In the genomic region with DNA sequence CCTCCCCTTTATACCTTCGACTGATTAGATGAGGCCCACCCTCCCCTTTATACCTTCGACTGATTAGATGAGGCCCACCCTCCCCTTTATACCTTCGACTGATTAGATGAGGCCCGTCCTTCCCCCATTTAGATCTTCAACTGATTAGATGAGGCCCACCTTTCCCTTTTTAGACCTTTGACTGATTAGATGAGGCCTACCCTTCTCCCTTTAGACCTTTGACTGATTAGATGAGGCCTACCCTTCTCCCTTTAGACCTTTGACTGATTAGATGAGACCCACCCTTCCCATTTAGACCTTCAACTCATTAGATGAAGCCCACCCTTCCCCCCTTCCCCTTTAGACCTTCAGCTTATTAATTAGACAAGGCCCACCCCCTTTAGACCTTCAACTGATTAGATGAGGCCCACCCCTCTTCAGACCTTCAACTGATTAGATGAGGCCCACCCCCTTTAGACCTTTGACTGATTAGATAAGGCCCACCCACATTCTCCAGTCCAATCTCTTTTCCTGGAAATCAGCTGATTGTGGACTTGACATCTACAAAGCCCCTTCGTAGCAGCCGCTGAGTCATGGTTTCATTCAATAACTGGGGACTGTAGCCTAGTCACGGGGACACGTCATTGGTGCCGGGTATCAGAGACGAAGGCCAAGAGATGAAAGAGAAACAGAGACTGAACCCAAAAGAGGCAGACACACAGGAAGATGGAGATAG, we compare ENCODE assay signal across 16 cellular contexts. TPM values are rescaled to one million over a fixed set of nuclear protein-coding genes. Genes with fewer than 3 reads are reported as not detected.
DNase-seq lines count a peak whose midpoint lies in the region; ATAC-seq, FAIRE-seq and TF ChIP-seq lines count a peak whose summit lies in the region.
"Had no signal": no experiment of that assay in that cellular context is flagged by ENCODE, and none has a peak within 500 bp of the region (broad histone marks: within the 10 kb centered on the region; RNA-seq: fewer than 3 reads in every experiment).

No MANE protein-coding gene starts in this region.

- H3K36me3 ChIP-seq in IMR-90 (ENCODE audit: control insufficient read depth, insufficient read depth, low read length) (no peaks in the 10 kb centered on the region), H1 (ENCODE audit: control insufficient read depth in 2 of 4, insufficient read depth in 4 of 4, low read length in 3 of 4) (peaks cover 0 to 3% (median 0%) of the 10 kb centered on the region in 4 experiments; a peak in 1 of 8 replicates)

- H3K4me3 Mint-ChIP-seq in activated naive CD8-positive, alpha-beta T cell treated with anti-CD3 and anti-CD28 coated beads, Interleukin-2, amount 50 U/mL, for 24 hours, result no peak overlapping the region
- H3K4me3 Mint-ChIP-seq in activated naive CD8-positive, alpha-beta T cell treated with anti-CD3 and anti-CD28 coated beads for 36 hours, result no peak overlapping the region
- H3K4me3 Mint-ChIP-seq in stimulated activated naive B cell treated with anti-CD40 and anti-IgM and Interleukin-4, amounts not matched to agents 10 μg/mL and 1 μg/mL and 100 μg/mL, for 72 hours, result no peak overlapping the region

- no peak for DNase-seq in activated naive CD8-positive, alpha-beta T cell treated with anti-CD3 and anti-CD28 coated beads, Interleukin-2, amount 50 U/mL, for 24 hours
- no peak for DNase-seq in activated naive CD8-positive, alpha-beta T cell treated with anti-CD3 and anti-CD28 coated beads for 36 hours
- DNase-seq in IMR-90 (no peak), H1 (ENCODE audit: low read depth in 1 of 2, low spot score in 2 of 2) (no peak), GM12891 (ENCODE audit: insufficient read length, low spot score) (no peak), left ventricle myocardium superior (no peak)
- DNase-seq in stimulated activated naive B cell treated with anti-CD40 and anti-IgM and Interleukin-4, amounts not matched to agents 10 μg/mL and 1 μg/mL and 100 μg/mL, for 72 hours, result no peak
- DNase-seq: COR-L47, DMS153, NCI-H1092 treated with DMSO at 0.1 percent for 48 hours, NCI-H1694, NCI-H226, NCI-H524 treated with DMSO at 0.1 percent for 48 hours had no signal

- no peak overlapping the region for H3K14ac ChIP-seq in IMR-90 (replicated peaks; ENCODE audit: low read depth, low read length)
- H3K14ac ChIP-seq in H1 (ENCODE audit: insufficient read length), result no peak overlapping the region

- H2BK15ac ChIP-seq in IMR-90 (ENCODE audit: low read depth, low read length) (no peak overlapping the region), H1 (ENCODE audit: low read length) (no peak overlapping the region)

- peaks cover 12% of the 10 kb centered on the region for H3K9me3 ChIP-seq in IMR-90 (ENCODE audit: control insufficient read depth, insufficient read depth, low read length)
- peaks cover 4 to 7% of the 10 kb centered on the region in 2 experiments; a peak in 2 of 4 replicates for H3K9me3 ChIP-seq in H1 (ENCODE audit: insufficient read depth in 2 of 2, low read depth in 1 of 2, low read length in 1 of 2)

- H3K4ac ChIP-seq in IMR-90 (ENCODE audit: low read depth, low read length) (no peak overlapping the region), H1 (replicated peaks; ENCODE audit: insufficient read length, low read depth, low read length) (no peak overlapping the region)

- H3K23me2 ChIP-seq in H1 (ENCODE audit: low read depth, low read length), result no peaks in the 10 kb centered on the region

- no peaks in the 10 kb centered on the region for H3K9me3 Mint-ChIP-seq in activated naive CD8-positive, alpha-beta T cell treated with anti-CD3 and anti-CD28 coated beads, Interleukin-2, amount 50 U/mL, for 24 hours
- peaks cover 9% of the 10 kb centered on the region for H3K9me3 Mint-ChIP-seq in activated naive CD8-positive, alpha-beta T cell treated with anti-CD3 and anti-CD28 coated beads for 36 hours
- H3K9me3 Mint-ChIP-seq in stimulated activated naive B cell treated with anti-CD40 and anti-IgM and Interleukin-4, amounts not matched to agents 10 μg/mL and 1 μg/mL and 100 μg/mL, for 72 hours, result peaks cover 5 to 12% of the 10 kb centered on the region in 2 donors

- dilution Hi-C loops in IMR-90 (cut with HindIII; ENCODE audit: low sequenced_read_pairs, unreplicated experiment), result no loop called here

- H4K5ac ChIP-seq in IMR-90 (ENCODE audit: low read depth, low read length) (no peak overlapping the region), H1 (ENCODE audit: insufficient read length, low read depth, low read length) (no peak overlapping the region)

- H3K9ac ChIP-seq in IMR-90 (ENCODE audit: low read depth, low read length) (no peak overlapping the region), H1 (replicated peaks in 1 of 4; ENCODE audit: extremely low read depth in 1 of 4, low read depth in 3 of 4, low read length in 3 of 4) (no peak overlapping the region)

- no peaks in the 10 kb centered on the region for H3K27me3 Mint-ChIP-seq in activated naive CD8-positive, alpha-beta T cell treated with anti-CD3 and anti-CD28 coated beads, Interleukin-2, amount 50 U/mL, for 24 hours
- no peaks in the 10 kb centered on the region for H3K27me3 Mint-ChIP-seq in activated naive CD8-positive, alpha-beta T cell treated with anti-CD3 and anti-CD28 coated beads for 36 hours
- H3K27me3 Mint-ChIP-seq in stimulated activated naive B cell treated with anti-CD40 and anti-IgM and Interleukin-4, amounts not matched to agents 10 μg/mL and 1 μg/mL and 100 μg/mL, for 72 hours, result peaks cover 0 to 8% of the 10 kb centered on the region in 2 donors

- H3K4me3 ChIP-seq in IMR-90 (ENCODE audit: insufficient read depth, low read depth, low read length), result no peak overlapping the region
- H3K4me3 ChIP-seq in H1 (ENCODE audit: extremely low read depth in 1 of 4, insufficient read depth in 2 of 4, low read depth in 3 of 4, low read length in 4 of 4), result no peak overlapping the region

- intact Hi-C loops in IMR-90 (cut with micrococcal nuclease) (no loop called here), left ventricle myocardium superior (cut with micrococcal nuclease) (no loop called here)

- H2BK20ac ChIP-seq in IMR-90 (ENCODE audit: low read depth, low read length), result no peak overlapping the region
- H2BK20ac ChIP-seq in H1 (ENCODE audit: low read length), result no peak overlapping the region

- CTCF ChIA-PET in IMR-90 (lab: Yijun Ruan, JAX) (no interaction called here), H1 (lab: Charles Lee; ENCODE audit: partially characterized antibody) (no interaction called here)

- H4K20me1 ChIP-seq in IMR-90 (ENCODE audit: insufficient read depth, low read length), result no peaks in the 10 kb centered on the region
- H4K20me1 ChIP-seq in H1 (replicated peaks in 1 of 2; ENCODE audit: control insufficient read depth in 1 of 2, insufficient read depth in 2 of 2, low read length in 2 of 2), result no peaks in the 10 kb centered on the region

- TF ChIP-seq EP300 in H1 (IDR thresholded peaks at IDR 0.05; ENCODE audit: borderline replicate concordance in 1 of 2, low read depth in 2 of 2, low read length in 2 of 2), result no peak

- no peaks in the 10 kb centered on the region for H3K79me2 ChIP-seq in H1 (ENCODE audit: control insufficient read depth in 1 of 2, insufficient read depth in 2 of 2, low read length in 2 of 2)

- no peak overlapping the region for H3K18ac ChIP-seq in IMR-90 (ENCODE audit: low read depth, low read length)
- no peak overlapping the region for H3K18ac ChIP-seq in H1 (ENCODE audit: extremely low read depth, low read length)

- no peak overlapping the region for H4K8ac ChIP-seq in IMR-90 (ENCODE audit: low read depth in 2 of 2, low read length in 2 of 2)
- no peak overlapping the region for H4K8ac ChIP-seq in H1 (ENCODE audit: extremely low read depth, insufficient read depth, low read length)

- no peak overlapping the region for H4K91ac ChIP-seq in IMR-90 (ENCODE audit: insufficient read depth, low read depth, low read length)
- no peak overlapping the region for H4K91ac ChIP-seq in H1 (replicated peaks; ENCODE audit: insufficient read length, low read length)

- H3K27ac Mint-ChIP-seq in activated naive CD8-positive, alpha-beta T cell treated with anti-CD3 and anti-CD28 coated beads, Interleukin-2, amount 50 U/mL, for 24 hours, result peak overlapping the region; percentile 60
- H3K27ac Mint-ChIP-seq in activated naive CD8-positive, alpha-beta T cell treated with anti-CD3 and anti-CD28 coated beads for 36 hours, result no peak overlapping the region
- peak overlapping the region; percentile 60 for H3K27ac Mint-ChIP-seq in stimulated activated naive B cell treated with anti-CD40 and anti-IgM and Interleukin-4, amounts not matched to agents 10 μg/mL and 1 μg/mL and 100 μg/mL, for 72 hours

- no peak for TF ChIP-seq CTCF in IMR-90 (conservative IDR thresholded peaks at IDR 0.05; ENCODE audit: low read depth, low read length)
- TF ChIP-seq CTCF in H1 (IDR thresholded peaks at IDR 0.05; ENCODE audit: control extremely low read depth in 1 of 3, insufficient read depth in 1 of 3, low read depth in 1 of 3, low read length in 3 of 3), result no peak

- no peak overlapping the region for H3K4me2 ChIP-seq in IMR-90 (ENCODE audit: low read depth, low read length)
- H3K4me2 ChIP-seq in H1 (ENCODE audit: insufficient read depth in 1 of 2, low read depth in 2 of 2, low read length in 2 of 2), result no peak overlapping the region

- ATAC-seq in activated naive CD8-positive, alpha-beta T cell treated with anti-CD3 and anti-CD28 coated beads, Interleukin-2, amount 50 U/mL, for 24 hours, result peak; percentile 57
- ATAC-seq in IMR-90 (ENCODE audit: low read depth), result no peak
- no peak for ATAC-seq in stimulated activated naive B cell treated with anti-CD40 and anti-IgM and Interleukin-4, amounts not matched to agents 10 μg/mL and 1 μg/mL and 100 μg/mL, for 72 hours (replicated peaks)
- ATAC-seq in left ventricle myocardium superior, result no peak

- in situ Hi-C loops in IMR-90 (cut with MboI; ENCODE audit: low sequenced_read_pairs), result no loop called here

- H2AK5ac ChIP-seq in IMR-90 (ENCODE audit: low read depth, low read length) (no peak overlapping the region), H1 (ENCODE audit: low read depth, low read length) (no peak overlapping the region)

- no peaks in the 10 kb centered on the region for H3K4me1 ChIP-seq in IMR-90 (ENCODE audit: control insufficient read depth, insufficient read depth, low read length)
- H3K4me1 ChIP-seq in H1 (replicated peaks in 1 of 4; ENCODE audit: control insufficient read depth in 3 of 4, insufficient read depth in 4 of 4, low read length in 3 of 4), result no peaks in the 10 kb centered on the region

- H3K27me3 ChIP-seq in IMR-90 (ENCODE audit: control insufficient read depth, insufficient read depth, low read length), result no peaks in the 10 kb centered on the region
- H3K27me3 ChIP-seq in H1 (replicated peaks in 1 of 4; ENCODE audit: control insufficient read depth in 3 of 4, extremely low read depth in 1 of 4, insufficient read depth in 3 of 4, low read length in 3 of 4), result no peaks in the 10 kb centered on the region

- peak overlapping the region; percentile 50 for H2AK9ac ChIP-seq in IMR-90 (replicated peaks; ENCODE audit: low read depth, low read length, poor library complexity)

- 88% methylated on average over 6 of the region's 10 CpGs; no CpG with 5 or more reads in 1 of the 2 experiments for WGBS in IMR-90 (ENCODE audit: extremely low coverage in 2 of 2, insufficient read length in 1 of 2), 2 experiments
- WGBS in H1 (ENCODE audit: extremely low coverage in 1 of 2, insufficient coverage in 1 of 2, insufficient read length in 1 of 2, insufficient replicate concordance in 2 of 2, low coverage in 1 of 2, low lambda C conversion rate in 2 of 2, missing lambda C conversion rate in 1 of 2), 2 experiments, result 87% methylated on average over 10 of the region's 10 CpGs; no CpG with 5 or more reads in 1 of the 2 experiments

- H3K36me3 Mint-ChIP-seq in activated naive CD8-positive, alpha-beta T cell treated with anti-CD3 and anti-CD28 coated beads, Interleukin-2, amount 50 U/mL, for 24 hours (ENCODE audit: low read depth), result no peaks in the 10 kb centered on the region
- no peaks in the 10 kb centered on the region for H3K36me3 Mint-ChIP-seq in activated naive CD8-positive, alpha-beta T cell treated with anti-CD3 and anti-CD28 coated beads for 36 hours
- peaks cover 5 to 8% of the 10 kb centered on the region in 2 donors for H3K36me3 Mint-ChIP-seq in stimulated activated naive B cell treated with anti-CD40 and anti-IgM and Interleukin-4, amounts not matched to agents 10 μg/mL and 1 μg/mL and 100 μg/mL, for 72 hours

- H2BK5ac ChIP-seq in IMR-90 (ENCODE audit: low read depth, low read length, poor library complexity, severe bottlenecking) (no peak overlapping the region), H1 (ENCODE audit: low read depth, low read length) (no peak overlapping the region)

- no peak overlapping the region for H3K23ac ChIP-seq in IMR-90 (ENCODE audit: low read depth, low read length)
- no peak overlapping the region for H3K23ac ChIP-seq in H1 (ENCODE audit: insufficient read length)

- FAIRE-seq in H1 (lab: Jason Lieb, UNC), result no peak
- no peak for FAIRE-seq in GM12891 (lab: Jason Lieb, UNC)
- FAIRE-seq: GM19239 had no signal

- no peak overlapping the region for H3K56ac ChIP-seq in IMR-90 (ENCODE audit: extremely low read depth, insufficient read depth, low read length)
- H3K56ac ChIP-seq in H1 (replicated peaks; ENCODE audit: insufficient read length, low read depth, low read length), result no peak overlapping the region

- H3K4me1 Mint-ChIP-seq in activated naive CD8-positive, alpha-beta T cell treated with anti-CD3 and anti-CD28 coated beads, Interleukin-2, amount 50 U/mL, for 24 hours, result peaks cover 2% of the 10 kb centered on the region
- no peaks in the 10 kb centered on the region for H3K4me1 Mint-ChIP-seq in activated naive CD8-positive, alpha-beta T cell treated with anti-CD3 and anti-CD28 coated beads for 36 hours
- peaks cover 0 to 2% of the 10 kb centered on the region in 2 donors for H3K4me1 Mint-ChIP-seq in stimulated activated naive B cell treated with anti-CD40 and anti-IgM and Interleukin-4, amounts not matched to agents 10 μg/mL and 1 μg/mL and 100 μg/mL, for 72 hours

- H2BK12ac ChIP-seq in H1 (ENCODE audit: low read depth, low read length), result no peak overlapping the region

- no peaks in the 10 kb centered on the region for H3K9me1 ChIP-seq in IMR-90 (ENCODE audit: insufficient read depth, low read length)

- no TSS peak for BruUV-seq in IMR-90 (replicated peaks; lab: Mats Ljungman, UMichigan)

- H3K79me1 ChIP-seq in IMR-90 (ENCODE audit: low read depth in 1 of 2, low read length in 2 of 2) (no peaks in the 10 kb centered on the region), H1 (ENCODE audit: low read depth, low read length) (no peaks in the 10 kb centered on the region)

- POLR2A ChIA-PET in IMR-90 (lab: Charles Lee; ENCODE audit: unreplicated experiment) (no interaction called here), H1 (lab: Charles Lee; ENCODE audit: partially characterized antibody) (no interaction called here)

- TF ChIP-seq POLR2A in IMR-90 (IDR thresholded peaks at IDR 0.05; ENCODE audit: low read depth, low read length) (no peak), H1 (IDR thresholded peaks at IDR 0.05; ENCODE audit: control extremely low read depth in 1 of 2, low read depth in 2 of 2, low read length in 2 of 2) (no peak), GM12891 (IDR thresholded peaks at IDR 0.05; ENCODE audit: low read depth, low read length) (no peak)

- TF ChIP-seq RAD21 in IMR-90 (IDR thresholded peaks at IDR 0.05; ENCODE audit: low read length) (no peak), H1 (IDR thresholded peaks at IDR 0.05 in 1 of 2, conservative IDR thresholded peaks at IDR 0.05 in 1 of 2; ENCODE audit: low read depth in 2 of 2, low read length in 2 of 2) (no peak)

- H2AFZ ChIP-seq in IMR-90 (replicated peaks; ENCODE audit: low read length, poor library complexity) (no peak overlapping the region), H1 (ENCODE audit: low read length) (no peak overlapping the region)

- no peak overlapping the region for H3K27ac ChIP-seq in IMR-90 (ENCODE audit: insufficient read depth, low read length)
- no peak overlapping the region for H3K27ac ChIP-seq in H1 (ENCODE audit: low read depth, low read length)
- H3K27ac ChIP-seq: C4-2B had no signal

- no peak overlapping the region for H2BK120ac ChIP-seq in IMR-90 (ENCODE audit: low read depth, low read length)
- H2BK120ac ChIP-seq in H1 (replicated peaks; ENCODE audit: low read depth, low read length), result no peak overlapping the region

RNA-seq across cellular contexts. Expression of a gene that starts 28.8 kb away (rescaled TPM):
- under 1 TPM in 1 of 2 experiments, not detected in 1; 0.29 TPM for total RNA-seq in activated naive CD8-positive, alpha-beta T cell treated with anti-CD3 and anti-CD28 coated beads for 36 hours
- total RNA-seq in IMR-90 (2012; rRNA removed) (not detected in 2 replicates), left ventricle myocardium superior (6.2 TPM)
- polyA plus RNA-seq in IMR-90 (2012; rRNA removed) (not detected in 2 replicates), H1 (2011; rRNA removed) (0.11 and 0.19 TPM in 2 replicates)
- polyA plus RNA-seq in IMR-90 (2012; cell fraction: cytosol; rRNA removed), result not detected in 2 replicates
- polyA plus RNA-seq in IMR-90 (2012; cell fraction: nucleus; rRNA removed; ENCODE audit: low replicate concordance), result not detected in 2 replicates
- total RNA-seq in H1 (2021; fragmentation: NEBNext Ultra II Directional; extraction: Animal tissue kit (Norgen Biotek cat#: 25700)), result not detected in 2 replicates
- not detected for polyA plus RNA-seq in H1 (2011; cell fraction: cytosol; rRNA removed)
- polyA plus RNA-seq in H1 (2011; cell fraction: nucleus; rRNA removed), result 0.09 TPM
- polyA plus RNA-seq in H1 (2012, experiment 1 of 2), result 0.87 to 1.4 TPM (median 1.1 TPM) in 4 replicates
- not detected for polyA plus RNA-seq in H1 (2012, experiment 2 of 2)
- 0.08 TPM for polyA plus RNA-seq in H1 (2013, experiment 1 of 2)
- polyA plus RNA-seq in H1 (2013, experiment 2 of 2), result 0.07 TPM
- polyA minus RNA-seq in H1 (2011; rRNA and poly(A)+ RNA removed), result not detected in 2 replicates
- polyA minus RNA-seq in H1 (2011; cell fraction: cytosol; rRNA and poly(A)+ RNA removed), result not detected
- not detected for polyA minus RNA-seq in H1 (2011; cell fraction: nucleus; rRNA and poly(A)+ RNA removed)
- 14.9 TPM for polyA plus RNA-seq in GM12891 (2012; ENCODE audit: low read depth, missing spikeins)
- total RNA-seq: MCF 10A had no signal

RNA-seq across cellular contexts. Expression of a gene that starts 39.2 kb away (rescaled TPM):
- not detected for total RNA-seq in activated naive CD8-positive, alpha-beta T cell treated with anti-CD3 and anti-CD28 coated beads for 36 hours
- total RNA-seq in IMR-90 (2012; rRNA removed), result not detected in 2 replicates
- not detected in 2 replicates for polyA plus RNA-seq in IMR-90 (2012; rRNA removed)
- polyA plus RNA-seq in IMR-90 (2012; cell fraction: cytosol; rRNA removed), result not detected in 2 replicates
- polyA plus RNA-seq in IMR-90 (2012; cell fraction: nucleus; rRNA removed; ENCODE audit: low replicate concordance), result not detected in 2 replicates
- total RNA-seq in H1 (2021; fragmentation: NEBNext Ultra II Directional; extraction: Animal tissue kit (Norgen Biotek cat#: 25700)), result 3.4 and 5.6 TPM in 2 replicates
- 1.9 and 2.1 TPM in 2 replicates for polyA plus RNA-seq in H1 (2011; rRNA removed)
- polyA plus RNA-seq in H1 (2011; cell fraction: cytosol; rRNA removed), result 2.9 TPM
- 4.0 TPM for polyA plus RNA-seq in H1 (2011; cell fraction: nucleus; rRNA removed)
- 3.4 to 6.5 TPM (median 4.4 TPM) in 4 replicates for polyA plus RNA-seq in H1 (2012, experiment 1 of 2)
- 2.1 TPM for polyA plus RNA-seq in H1 (2012, experiment 2 of 2)
- polyA plus RNA-seq in H1 (2013, experiment 1 of 2), result 2.4 TPM
- polyA plus RNA-seq in H1 (2013, experiment 2 of 2), result 2.2 TPM
- 5.2 and 6.7 TPM in 2 replicates for polyA minus RNA-seq in H1 (2011; rRNA and poly(A)+ RNA removed)
- 4.8 TPM for polyA minus RNA-seq in H1 (2011; cell fraction: cytosol; rRNA and poly(A)+ RNA removed)
- polyA minus RNA-seq in H1 (2011; cell fraction: nucleus; rRNA and poly(A)+ RNA removed), result 5.5 TPM
- polyA plus RNA-seq in GM12891 (2012; ENCODE audit: low read depth, missing spikeins), result 0.32 TPM
- total RNA-seq in left ventricle myocardium superior, result 3.6 TPM
- total RNA-seq: MCF 10A had no signal
